Comparison of ENCODE assay signal across 8 cellular contexts in genomic region chr14:23093993-23094665, GRCh38. TPM values are rescaled to one million over a fixed set of nuclear protein-coding genes. Genes with fewer than 3 reads are reported as not detected.
DNase-seq lines count a peak whose midpoint lies in the region; ATAC-seq, FAIRE-seq and TF ChIP-seq lines count a peak whose summit lies in the region.

No MANE protein-coding gene starts in this region.

- H2AFZ ChIP-seq in H1 (ENCODE audit: low read length) = peak overlapping the region; percentile 88; the same call in 1 of the 2 replicates

- no peak overlapping the region for H4K91ac ChIP-seq in H1 (replicated peaks; ENCODE audit: insufficient read length, low read length)

- H4K20me1 ChIP-seq in DOHH2 (ENCODE audit: control insufficient read depth, insufficient read depth, low read depth, low read length) (peaks cover 14% of the 10 kb centered on the region), H1 (replicated peaks in 1 of 2; ENCODE audit: control insufficient read depth in 1 of 2, insufficient read depth in 2 of 2, low read length in 2 of 2) (peaks cover 9 to 11% of the 10 kb centered on the region in 2 experiments)

- H3K14ac ChIP-seq in H1 (ENCODE audit: insufficient read length) = no peak overlapping the region

- H3K56ac ChIP-seq in H1 (replicated peaks; ENCODE audit: insufficient read length, low read depth, low read length) = no peak overlapping the region

- no peak overlapping the region for H2BK15ac ChIP-seq in H1 (ENCODE audit: low read length)

- H3K9ac ChIP-seq in HUES64 (ENCODE audit: low read depth, low read length) (peak overlapping the region; percentile 96), H1 (replicated peaks in 1 of 4; ENCODE audit: extremely low read depth in 1 of 4, low read depth in 3 of 4, low read length in 3 of 4) (peak overlapping the region in 3 of 4 experiments; percentile 99 to 100 (median 100); a peak in 6 of 7 replicates)

- WGBS in HUES64 = 3% methylated on average over 13 of the region's 14 CpGs
- WGBS in H1 (ENCODE audit: extremely low coverage in 1 of 2, insufficient coverage in 1 of 2, insufficient read length in 1 of 2, insufficient replicate concordance in 2 of 2, low coverage in 1 of 2, low lambda C conversion rate in 2 of 2, missing lambda C conversion rate in 1 of 2), 2 experiments = 8 to 100% methylated on average over 2 to 14 of the region's 14 CpGs

- H3K27ac Mint-ChIP-seq in osteocyte (ENCODE audit: unreplicated experiment) = no peak overlapping the region
- H3K27ac Mint-ChIP-seq in stimulated activated effector memory CD8-positive, alpha-beta T cell treated with anti-CD3 and anti-CD28 coated beads, Interleukin-12 subunit alpha, Interleukin-12 subunit beta, amount 100 ng/mL, for 72 hours = no peak overlapping the region

- POLR2A ChIA-PET in H1 (lab: Charles Lee; ENCODE audit: partially characterized antibody) = interaction anchor here (0.6 to 3.2 kb wide), 33 partner anchors 8 to 257 kb away, joined by 3 to 36 read pairs (median 6); partner anchors contain the start of genes AJUBA, CDH24, CEBPE and CIROP

- no peak overlapping the region for H3K4me3 Mint-ChIP-seq in osteocyte (ENCODE audit: unreplicated experiment)
- no peak overlapping the region for H3K4me3 Mint-ChIP-seq in stimulated activated effector memory CD8-positive, alpha-beta T cell treated with anti-CD3 and anti-CD28 coated beads, Interleukin-12 subunit alpha, Interleukin-12 subunit beta, amount 100 ng/mL, for 72 hours

- H3K27me3 ChIP-seq in DOHH2 (ENCODE audit: control insufficient read depth, low read length) (no peaks in the 10 kb centered on the region), HUES64 (ENCODE audit: insufficient read depth, low read length) (no peaks in the 10 kb centered on the region), H1 (replicated peaks in 1 of 4; ENCODE audit: control insufficient read depth in 3 of 4, extremely low read depth in 1 of 4, insufficient read depth in 3 of 4, low read length in 3 of 4) (no peaks in the 10 kb centered on the region)

- peak overlapping the region; percentile 97; the same call in 1 of the 2 replicates for H2BK5ac ChIP-seq in H1 (ENCODE audit: low read depth, low read length)

- H3K36me3 Mint-ChIP-seq in osteocyte (ENCODE audit: unreplicated experiment) = peaks cover 46% of the 10 kb centered on the region
- peaks cover 26% of the 10 kb centered on the region for H3K36me3 Mint-ChIP-seq in stimulated activated effector memory CD8-positive, alpha-beta T cell treated with anti-CD3 and anti-CD28 coated beads, Interleukin-12 subunit alpha, Interleukin-12 subunit beta, amount 100 ng/mL, for 72 hours

- H3K4me2 ChIP-seq in DOHH2 (ENCODE audit: low read length) (peak overlapping the region; percentile 75), H1 (ENCODE audit: insufficient read depth in 1 of 2, low read depth in 2 of 2, low read length in 2 of 2) (peak overlapping the region; percentile 91 to 92)

- H3K9me3 Mint-ChIP-seq in osteocyte (ENCODE audit: unreplicated experiment) = no peaks in the 10 kb centered on the region
- H3K9me3 Mint-ChIP-seq in stimulated activated effector memory CD8-positive, alpha-beta T cell treated with anti-CD3 and anti-CD28 coated beads, Interleukin-12 subunit alpha, Interleukin-12 subunit beta, amount 100 ng/mL, for 72 hours = no peaks in the 10 kb centered on the region

- H4K8ac ChIP-seq in H1 (ENCODE audit: extremely low read depth, insufficient read depth, low read length) = peak overlapping the region; percentile 100; the same call in 1 of the 2 replicates

- peak overlapping the region; percentile 85 for H3K4me3 ChIP-seq in DOHH2 (ENCODE audit: low read length)
- peak overlapping the region; percentile 81 for H3K4me3 ChIP-seq in HUES64 (ENCODE audit: low read length)
- H3K4me3 ChIP-seq in H1 (ENCODE audit: extremely low read depth in 1 of 4, insufficient read depth in 2 of 4, low read depth in 3 of 4, low read length in 4 of 4) = peak overlapping the region; percentile 92 to 97 (median 96)

- peak in 1 of 2 experiments; percentile 75 for DNase-seq in H1 (ENCODE audit: low read depth in 1 of 2, low spot score in 2 of 2)
- DNase-seq in osteocyte (ENCODE audit: extremely low spot score, unreplicated experiment) = no peak
- DNase-seq in AG08395 (ENCODE audit: low spot score) = no peak
- no peak for DNase-seq in stimulated activated CD4-positive, alpha-beta T cell treated with anti-CD3 and anti-CD28 coated beads, Interleukin-12 subunit alpha, Interleukin-12 subunit beta, amount 100 ng/mL, for 4 hours
- DNase-seq in stimulated activated effector memory CD8-positive, alpha-beta T cell treated with anti-CD3 and anti-CD28 coated beads, Interleukin-12 subunit alpha, Interleukin-12 subunit beta, amount 100 ng/mL, for 72 hours (ENCODE audit: low spot score in 2 of 2) = no peak
- DNase-seq in AG08396 (ENCODE audit: low spot score) = no peak

- H2BK120ac ChIP-seq in H1 (replicated peaks; ENCODE audit: low read depth, low read length) = no peak overlapping the region

- no peak overlapping the region for H2AK5ac ChIP-seq in H1 (ENCODE audit: low read depth, low read length)

- H3K4me1 Mint-ChIP-seq in osteocyte (ENCODE audit: unreplicated experiment) = peaks cover 18% of the 10 kb centered on the region
- H3K4me1 Mint-ChIP-seq in stimulated activated effector memory CD8-positive, alpha-beta T cell treated with anti-CD3 and anti-CD28 coated beads, Interleukin-12 subunit alpha, Interleukin-12 subunit beta, amount 100 ng/mL, for 72 hours = peaks cover 30% of the 10 kb centered on the region

- no peak for TF ChIP-seq POLR2A in H1 (IDR thresholded peaks at IDR 0.05; ENCODE audit: control extremely low read depth in 1 of 2, low read depth in 2 of 2, low read length in 2 of 2)

- TF ChIP-seq RAD21 in H1 (IDR thresholded peaks at IDR 0.05 in 1 of 2, conservative IDR thresholded peaks at IDR 0.05 in 1 of 2; ENCODE audit: low read depth in 2 of 2, low read length in 2 of 2) = 0 out of 4 replicates have a peak, but pooled peaks have one; percentile 4 to 25

- no peaks in the 10 kb centered on the region for H3K9me2 ChIP-seq in DOHH2 (replicated peaks; ENCODE audit: control insufficient read depth, low read length)

- peaks cover 70% of the 10 kb centered on the region for H3K36me3 ChIP-seq in DOHH2 (ENCODE audit: control insufficient read depth, low read length)
- H3K36me3 ChIP-seq in HUES64 (ENCODE audit: insufficient read depth, low read length) = peaks cover 68% of the 10 kb centered on the region
- H3K36me3 ChIP-seq in H1 (ENCODE audit: control insufficient read depth in 2 of 4, insufficient read depth in 4 of 4, low read length in 3 of 4) = peaks cover 33 to 55% (median 41%) of the 10 kb centered on the region in 4 experiments

- H3K18ac ChIP-seq in H1 (ENCODE audit: extremely low read depth, low read length) = no peak overlapping the region

- TF ChIP-seq EP300 in H1 (IDR thresholded peaks at IDR 0.05; ENCODE audit: borderline replicate concordance in 1 of 2, low read depth in 2 of 2, low read length in 2 of 2) = no peak

- peak; percentile 65 for TF ChIP-seq CTCF in DOHH2 (IDR thresholded peaks at IDR 0.05; ENCODE audit: low read depth, low read length, poor library complexity, severe bottlenecking)
- peak; percentile 28 to 35 (median 33) for TF ChIP-seq CTCF in H1 (IDR thresholded peaks at IDR 0.05; ENCODE audit: control extremely low read depth in 1 of 3, insufficient read depth in 1 of 3, low read depth in 1 of 3, low read length in 3 of 3)
- TF ChIP-seq CTCF in osteocyte (IDR thresholded peaks at IDR 0.05) = peak; percentile 16

- H3F3A ChIP-seq in DOHH2 (ENCODE audit: control insufficient read depth, insufficient read depth) = no peaks in the 10 kb centered on the region

- H3K4me1 ChIP-seq in DOHH2 (ENCODE audit: control insufficient read depth, low read length) (peaks cover 24% of the 10 kb centered on the region), HUES64 (ENCODE audit: insufficient read depth, low read length) (0 out of 2 replicates have a peak, but pooled peaks cover 6% of the 10 kb centered on the region), H1 (replicated peaks in 1 of 4; ENCODE audit: control insufficient read depth in 3 of 4, insufficient read depth in 4 of 4, low read length in 3 of 4) (no peaks in the 10 kb centered on the region; a peak in 3 of 7 replicates)

- H3K9me3 ChIP-seq in DOHH2 (ENCODE audit: control insufficient read depth, insufficient read depth, low read length) (no peaks in the 10 kb centered on the region), HUES64 (ENCODE audit: insufficient read depth, low read depth, low read length) (no peaks in the 10 kb centered on the region), H1 (ENCODE audit: insufficient read depth in 2 of 2, low read depth in 1 of 2, low read length in 1 of 2) (no peaks in the 10 kb centered on the region)

- H3K79me2 ChIP-seq in DOHH2 (ENCODE audit: control insufficient read depth, low read length) = peaks cover 74% of the 10 kb centered on the region
- peaks cover 19 to 72% of the 10 kb centered on the region in 2 experiments for H3K79me2 ChIP-seq in H1 (ENCODE audit: control insufficient read depth in 1 of 2, insufficient read depth in 2 of 2, low read length in 2 of 2)

- H3K27me3 Mint-ChIP-seq in osteocyte (ENCODE audit: unreplicated experiment) = no peaks in the 10 kb centered on the region

- peaks cover 12% of the 10 kb centered on the region for H3K79me1 ChIP-seq in H1 (ENCODE audit: low read depth, low read length)

- no peak for FAIRE-seq in H1 (lab: Jason Lieb, UNC)

- no peak for ATAC-seq in stimulated activated effector memory CD8-positive, alpha-beta T cell treated with anti-CD3 and anti-CD28 coated beads, Interleukin-12 subunit alpha, Interleukin-12 subunit beta, amount 100 ng/mL, for 72 hours

- H3K23ac ChIP-seq in H1 (ENCODE audit: insufficient read length) = no peak overlapping the region

- H3K23me2 ChIP-seq in H1 (ENCODE audit: low read depth, low read length) = peaks cover 5% of the 10 kb centered on the region; the same call in 1 of the 2 replicates

- CTCF ChIA-PET in H1 (lab: Charles Lee; ENCODE audit: partially characterized antibody) = interaction anchor here (0.6 to 4.2 kb wide), 16 partner anchors 9 to 108 kb away, joined by 3 to 23 read pairs (median 5); no protein-coding TSS in a partner anchor

- no peak overlapping the region for H2BK20ac ChIP-seq in H1 (ENCODE audit: low read length)

- no peak overlapping the region for H3K4ac ChIP-seq in H1 (replicated peaks; ENCODE audit: insufficient read length, low read depth, low read length)

- no peak overlapping the region for H4K5ac ChIP-seq in H1 (ENCODE audit: insufficient read length, low read depth, low read length)

- no peak overlapping the region; the same call in 1 of the 2 replicates for H2BK12ac ChIP-seq in H1 (ENCODE audit: low read depth, low read length)

- peak overlapping the region; percentile 80 for H3K27ac ChIP-seq in DOHH2 (ENCODE audit: low read depth, low read length)
- H3K27ac ChIP-seq in HUES64 (ENCODE audit: low read depth, low read length) = peak overlapping the region; percentile 98
- H3K27ac ChIP-seq in H1 (ENCODE audit: low read depth, low read length) = peak overlapping the region; percentile 99

RNA-seq across cellular contexts. Expression of gene ACIN1, which starts 0.8 kb away (rescaled TPM):
- 159 TPM for polyA plus RNA-seq in HUES64 (2013, experiment 1 of 2)
- polyA plus RNA-seq in HUES64 (2013, experiment 2 of 2) = 154 TPM
- total RNA-seq in H1 (2021; fragmentation: NEBNext Ultra II Directional; extraction: Animal tissue kit (Norgen Biotek cat#: 25700)) = 233 and 237 TPM in 2 replicates
- polyA plus RNA-seq in H1 (2011; rRNA removed) = 132 and 153 TPM in 2 replicates
- 184 TPM for polyA plus RNA-seq in H1 (2011; cell fraction: cytosol; rRNA removed)
- polyA plus RNA-seq in H1 (2011; cell fraction: nucleus; rRNA removed) = 411 TPM
- 220 to 270 TPM (median 242 TPM) in 4 replicates for polyA plus RNA-seq in H1 (2012, experiment 1 of 2)
- 88.4 TPM for polyA plus RNA-seq in H1 (2012, experiment 2 of 2)
- 173 TPM for polyA plus RNA-seq in H1 (2013, experiment 1 of 2)
- polyA plus RNA-seq in H1 (2013, experiment 2 of 2) = 154 TPM
- 167 and 168 TPM in 2 replicates for polyA minus RNA-seq in H1 (2011; rRNA and poly(A)+ RNA removed)
- 126 TPM for polyA minus RNA-seq in H1 (2011; cell fraction: cytosol; rRNA and poly(A)+ RNA removed)
- polyA minus RNA-seq in H1 (2011; cell fraction: nucleus; rRNA and poly(A)+ RNA removed) = 251 TPM
- 219 and 241 TPM in 2 replicates for total RNA-seq in osteocyte

RNA-seq across cellular contexts. Expression of gene C14orf119, which starts 1.2 kb away (rescaled TPM):
- 73.8 TPM for polyA plus RNA-seq in HUES64 (2013, experiment 1 of 2)
- 68.3 TPM for polyA plus RNA-seq in HUES64 (2013, experiment 2 of 2)
- 78.1 and 91.2 TPM in 2 replicates for total RNA-seq in H1 (2021; fragmentation: NEBNext Ultra II Directional; extraction: Animal tissue kit (Norgen Biotek cat#: 25700))
- 49.8 and 94.0 TPM in 2 replicates for polyA plus RNA-seq in H1 (2011; rRNA removed)
- polyA plus RNA-seq in H1 (2011; cell fraction: cytosol; rRNA removed) = 60.3 TPM
- 39.8 TPM for polyA plus RNA-seq in H1 (2011; cell fraction: nucleus; rRNA removed)
- 52.5 to 86.4 TPM (median 81.7 TPM) in 4 replicates for polyA plus RNA-seq in H1 (2012, experiment 1 of 2)
- 22.6 TPM for polyA plus RNA-seq in H1 (2012, experiment 2 of 2)
- polyA plus RNA-seq in H1 (2013, experiment 1 of 2) = 32.8 TPM
- polyA plus RNA-seq in H1 (2013, experiment 2 of 2) = 35.7 TPM
- polyA minus RNA-seq in H1 (2011; rRNA and poly(A)+ RNA removed) = 92.8 and 117 TPM in 2 replicates
- 28.5 TPM for polyA minus RNA-seq in H1 (2011; cell fraction: cytosol; rRNA and poly(A)+ RNA removed)
- polyA minus RNA-seq in H1 (2011; cell fraction: nucleus; rRNA and poly(A)+ RNA removed) = 34.4 TPM
- total RNA-seq in osteocyte = 51.8 and 61.3 TPM in 2 replicates

RNA-seq across cellular contexts. Expression of gene CIROP, which starts 10.7 kb away (rescaled TPM):
- polyA plus RNA-seq in HUES64 (2013, experiment 1 of 2) = not detected
- not detected for polyA plus RNA-seq in HUES64 (2013, experiment 2 of 2)
- total RNA-seq in H1 (2021; fragmentation: NEBNext Ultra II Directional; extraction: Animal tissue kit (Norgen Biotek cat#: 25700)) = not detected in 2 replicates
- polyA plus RNA-seq in H1 (2011; rRNA removed) = 0.03 and 0.06 TPM in 2 replicates
- polyA plus RNA-seq in H1 (2011; cell fraction: cytosol; rRNA removed) = not detected
- polyA plus RNA-seq in H1 (2011; cell fraction: nucleus; rRNA removed) = 0.17 TPM
- 0.07 to 0.13 TPM in 2 of 4 replicates, not detected in the others for polyA plus RNA-seq in H1 (2012, experiment 1 of 2)
- polyA plus RNA-seq in H1 (2012, experiment 2 of 2) = not detected
- 0.02 TPM for polyA plus RNA-seq in H1 (2013, experiment 1 of 2)
- 0.02 TPM for polyA plus RNA-seq in H1 (2013, experiment 2 of 2)
- polyA minus RNA-seq in H1 (2011; rRNA and poly(A)+ RNA removed) = 0.13 TPM in 1 of 2 replicates, not detected in the other
- polyA minus RNA-seq in H1 (2011; cell fraction: cytosol; rRNA and poly(A)+ RNA removed) = not detected
- polyA minus RNA-seq in H1 (2011; cell fraction: nucleus; rRNA and poly(A)+ RNA removed) = not detected
- not detected in 2 replicates for total RNA-seq in osteocyte

RNA-seq across cellular contexts. Expression of gene CEBPE, which starts 24.9 kb away (rescaled TPM):
- polyA plus RNA-seq in HUES64 (2013, experiment 1 of 2) = not detected
- polyA plus RNA-seq in HUES64 (2013, experiment 2 of 2) = not detected
- not detected in 2 replicates for total RNA-seq in H1 (2021; fragmentation: NEBNext Ultra II Directional; extraction: Animal tissue kit (Norgen Biotek cat#: 25700))
- 0.05 and 0.06 TPM in 2 replicates for polyA plus RNA-seq in H1 (2011; rRNA removed)
- 0.04 TPM for polyA plus RNA-seq in H1 (2011; cell fraction: cytosol; rRNA removed)
- not detected for polyA plus RNA-seq in H1 (2011; cell fraction: nucleus; rRNA removed)
- polyA plus RNA-seq in H1 (2012, experiment 1 of 2) = not detected in 4 replicates
- not detected for polyA plus RNA-seq in H1 (2012, experiment 2 of 2)
- 0.02 TPM for polyA plus RNA-seq in H1 (2013, experiment 1 of 2)
- not detected for polyA plus RNA-seq in H1 (2013, experiment 2 of 2)
- 0.10 TPM in 1 of 2 replicates, not detected in the other for polyA minus RNA-seq in H1 (2011; rRNA and poly(A)+ RNA removed)
- not detected for polyA minus RNA-seq in H1 (2011; cell fraction: cytosol; rRNA and poly(A)+ RNA removed)
- polyA minus RNA-seq in H1 (2011; cell fraction: nucleus; rRNA and poly(A)+ RNA removed) = not detected
- not detected in 2 replicates for total RNA-seq in osteocyte

RNA-seq across cellular contexts. Expression of gene CDH24, which starts 36.8 kb away (rescaled TPM):
- polyA plus RNA-seq in HUES64 (2013, experiment 1 of 2) = 14.2 TPM
- 17.5 TPM for polyA plus RNA-seq in HUES64 (2013, experiment 2 of 2)
- 18.1 TPM in 2 replicates for total RNA-seq in H1 (2021; fragmentation: NEBNext Ultra II Directional; extraction: Animal tissue kit (Norgen Biotek cat#: 25700))
- polyA plus RNA-seq in H1 (2011; rRNA removed) = 27.6 and 41.8 TPM in 2 replicates
- 22.4 TPM for polyA plus RNA-seq in H1 (2011; cell fraction: cytosol; rRNA removed)
- 122 TPM for polyA plus RNA-seq in H1 (2011; cell fraction: nucleus; rRNA removed)
- 13.2 to 19.3 TPM (median 18.1 TPM) in 4 replicates for polyA plus RNA-seq in H1 (2012, experiment 1 of 2)
- polyA plus RNA-seq in H1 (2012, experiment 2 of 2) = 12.2 TPM
- polyA plus RNA-seq in H1 (2013, experiment 1 of 2) = 15.1 TPM
- polyA plus RNA-seq in H1 (2013, experiment 2 of 2) = 14.6 TPM
- polyA minus RNA-seq in H1 (2011; rRNA and poly(A)+ RNA removed) = 16.9 and 24.6 TPM in 2 replicates
- polyA minus RNA-seq in H1 (2011; cell fraction: cytosol; rRNA and poly(A)+ RNA removed) = 11.2 TPM
- 18.3 TPM for polyA minus RNA-seq in H1 (2011; cell fraction: nucleus; rRNA and poly(A)+ RNA removed)
- total RNA-seq in osteocyte = 13.3 and 13.7 TPM in 2 replicates
